ENCODE assay signal across 8 cellular contexts in genomic region chr6:144350176-144350575, GRCh38.
A peak's percentile ranks its signal among the peaks of the same experiment; 100 is the strongest.
DNase-seq lines count a peak whose midpoint lies in the region; ATAC-seq and TF ChIP-seq lines count a peak whose summit lies in the region.

No MANE protein-coding gene starts in this region.

- no peaks in the 10 kb centered on the region for H3K27me3 Mint-ChIP-seq in activated CD4-positive, alpha-beta memory T cell treated with anti-CD3 and anti-CD28 coated beads, Interleukin-2, amount 10 ng/mL, durations not matched to agents 7 days and 5 days
- H3K27me3 Mint-ChIP-seq in natural killer cell treated with Interleukin-12 subunit alpha and Interleukin-12 subunit beta and Interleukin-15 and Interleukin-18, amount 100 ng/mL, for 72 hours = no peaks in the 10 kb centered on the region
- H3K27me3 Mint-ChIP-seq in type B pancreatic cell = no peaks in the 10 kb centered on the region

- H3K4me1 Mint-ChIP-seq in activated CD4-positive, alpha-beta memory T cell treated with anti-CD3 and anti-CD28 coated beads, Interleukin-2, amount 10 ng/mL, durations not matched to agents 7 days and 5 days = peaks cover 86% of the 10 kb centered on the region
- peaks cover 74 to 86% of the 10 kb centered on the region in 2 donors for H3K4me1 Mint-ChIP-seq in natural killer cell treated with Interleukin-12 subunit alpha and Interleukin-12 subunit beta and Interleukin-15 and Interleukin-18, amount 100 ng/mL, for 72 hours (ENCODE audit: low read depth in 2 of 2)
- H3K4me1 Mint-ChIP-seq in type B pancreatic cell (ENCODE audit: unreplicated experiment) = peaks cover 20% of the 10 kb centered on the region

- CTCF ChIA-PET in activated CD4-positive, alpha-beta memory T cell treated with anti-CD3 and anti-CD28 coated beads, Interleukin-2, amount 10 ng/mL, durations not matched to agents 7 days and 5 days (lab: Charles Lee) = interaction anchor here (1.5 kb wide), 1 partner anchor 9 kb away, joined by 4 read pairs; no protein-coding TSS in a partner anchor

- peak overlapping the region; percentile 74 for H3K4me3 Mint-ChIP-seq in activated CD4-positive, alpha-beta memory T cell treated with anti-CD3 and anti-CD28 coated beads, Interleukin-2, amount 10 ng/mL, durations not matched to agents 7 days and 5 days
- peak overlapping the region; percentile 97 for H3K4me3 Mint-ChIP-seq in natural killer cell treated with Interleukin-12 subunit alpha and Interleukin-12 subunit beta and Interleukin-15 and Interleukin-18, amount 100 ng/mL, for 72 hours
- H3K4me3 Mint-ChIP-seq in type B pancreatic cell = no peak overlapping the region

- H3K9me3 Mint-ChIP-seq in activated CD4-positive, alpha-beta memory T cell treated with anti-CD3 and anti-CD28 coated beads, Interleukin-2, amount 10 ng/mL, durations not matched to agents 7 days and 5 days = no peaks in the 10 kb centered on the region
- peaks cover 2% of the 10 kb centered on the region for H3K9me3 Mint-ChIP-seq in natural killer cell treated with Interleukin-12 subunit alpha and Interleukin-12 subunit beta and Interleukin-15 and Interleukin-18, amount 100 ng/mL, for 72 hours
- peaks cover 12% of the 10 kb centered on the region for H3K9me3 Mint-ChIP-seq in type B pancreatic cell

- POLR2A ChIA-PET in activated CD4-positive, alpha-beta memory T cell treated with anti-CD3 and anti-CD28 coated beads, Interleukin-2, amount 10 ng/mL, durations not matched to agents 7 days and 5 days (lab: Charles Lee) = interaction anchor here (1.5 kb wide), 1 partner anchor 16 kb away, joined by 4 read pairs; no protein-coding TSS in a partner anchor

- no peak for TF ChIP-seq CTCF in type B pancreatic cell (conservative IDR thresholded peaks at IDR 0.05)

- peak overlapping the region; percentile 98 for H3K27ac Mint-ChIP-seq in activated CD4-positive, alpha-beta memory T cell treated with anti-CD3 and anti-CD28 coated beads, Interleukin-2, amount 10 ng/mL, durations not matched to agents 7 days and 5 days
- peak overlapping the region; percentile 96 to 98 for H3K27ac Mint-ChIP-seq in natural killer cell treated with Interleukin-12 subunit alpha and Interleukin-12 subunit beta and Interleukin-15 and Interleukin-18, amount 100 ng/mL, for 72 hours
- H3K27ac Mint-ChIP-seq in type B pancreatic cell = no peak overlapping the region

- peak; percentile 35 for ATAC-seq in GM18867 (IDR thresholded peaks at IDR 0.05; ENCODE audit: unreplicated experiment)
- ATAC-seq in HG02763 (IDR thresholded peaks at IDR 0.05; ENCODE audit: unreplicated experiment) = peak; percentile 38
- peak in 1 of 2 donors; percentile 43 for ATAC-seq in natural killer cell treated with Interleukin-12 subunit alpha and Interleukin-12 subunit beta and Interleukin-15 and Interleukin-18, amount 100 ng/mL, for 72 hours
- no peak for ATAC-seq in HG02870 (IDR thresholded peaks at IDR 0.05; ENCODE audit: unreplicated experiment)

- no peak for DNase-seq in activated CD4-positive, alpha-beta memory T cell treated with anti-CD3 and anti-CD28 coated beads, Interleukin-2, amount 10 ng/mL, durations not matched to agents 7 days and 5 days
- no peak for DNase-seq in natural killer cell treated with Interleukin-12 subunit alpha and Interleukin-12 subunit beta and Interleukin-15 and Interleukin-18, amount 100 ng/mL, for 72 hours (ENCODE audit: low spot score)
- DNase-seq in NCI-H524 treated with DMSO at 0.1 percent for 48 hours (lab: John Stamatoyannopoulos, UW) (no peak), type B pancreatic cell (ENCODE audit: extremely low spot score, unreplicated experiment) (no peak), iPS-NIHi7 (ENCODE audit: extremely low spot score) (no peak)

- peaks cover 38% of the 10 kb centered on the region for H3K36me3 Mint-ChIP-seq in activated CD4-positive, alpha-beta memory T cell treated with anti-CD3 and anti-CD28 coated beads, Interleukin-2, amount 10 ng/mL, durations not matched to agents 7 days and 5 days (ENCODE audit: low read depth)
- peaks cover 12% of the 10 kb centered on the region for H3K36me3 Mint-ChIP-seq in natural killer cell treated with Interleukin-12 subunit alpha and Interleukin-12 subunit beta and Interleukin-15 and Interleukin-18, amount 100 ng/mL, for 72 hours
- peaks cover 4% of the 10 kb centered on the region for H3K36me3 Mint-ChIP-seq in type B pancreatic cell
